In genomic region chr16:30921748-30922419, GRCh38 we compare ENCODE assay signal across 8 cellular contexts. TPM values are rescaled to one million over a fixed set of nuclear protein-coding genes. Genes with fewer than 3 reads are reported as not detected.
DNase-seq lines count a peak whose midpoint lies in the region; ATAC-seq and TF ChIP-seq lines count a peak whose summit lies in the region.

No MANE protein-coding gene starts in this region.

- peak overlapping the region; percentile 48 for H3K4me3 ChIP-seq in kidney epithelial cell (ENCODE audit: low read depth, low read length)

- DNase-seq in Caki2 (ENCODE audit: low read depth) (peak; percentile 92), NCI-H446 (lab: John Stamatoyannopoulos, UW) (peak; percentile 88 to 94), cerebellum (ENCODE audit: low spot score) (peak; percentile 71), kidney epithelial cell (ENCODE audit: low read depth) (peak; percentile 67)
- peak; percentile 84 to 87 for DNase-seq in activated CD4-positive, alpha-beta T cell treated with anti-CD3 and anti-CD28 coated beads for 24 hours (ENCODE audit: low read depth in 2 of 2)
- DNase-seq in stimulated activated CD4-positive, alpha-beta T cell treated with anti-CD3 and anti-CD28 coated beads, Interleukin-15, amount 100 ng/mL, for 1 hour (ENCODE audit: low read depth in 1 of 2, low spot score in 1 of 2) = peak; percentile 71 to 73

- no peaks in the 10 kb centered on the region for H3K27me3 ChIP-seq in kidney epithelial cell (ENCODE audit: control insufficient read depth, insufficient read depth, low read length)

- ATAC-seq in HG02970 (IDR thresholded peaks at IDR 0.05; ENCODE audit: low FRiP score, unreplicated experiment) (peak; percentile 2), HG03469 (IDR thresholded peaks at IDR 0.05; ENCODE audit: unreplicated experiment) (no peak)

- in situ Hi-C loops in Caki2 (cut with HindIII; ENCODE audit: low pct_unique_long_range_greater_than_20kb, low sequenced_read_pairs) = no loop called here

- TF ChIP-seq CTCF in kidney epithelial cell (IDR thresholded peaks at IDR 0.05; ENCODE audit: insufficient read depth, low read length, poor library complexity, severe bottlenecking) = peak; percentile 91

- H3K36me3 ChIP-seq in kidney epithelial cell (ENCODE audit: control insufficient read depth, insufficient read depth, low read length) = no peaks in the 10 kb centered on the region

RNA-seq across cellular contexts. Expression of gene FBXL19, which starts 1.5 kb away (rescaled TPM):
- 51.9 and 58.5 TPM in 2 replicates for total RNA-seq in Caki2 (2014; rRNA removed; shearing (Covaris generic); ENCODE audit: low replicate concordance)
- 32.3 TPM for total RNA-seq in cerebellum
- 36.4 and 37.9 TPM in 2 replicates for total RNA-seq in kidney epithelial cell

RNA-seq across cellular contexts. Expression of gene CTF1, which starts 25.5 kb away (rescaled TPM):
- total RNA-seq in Caki2 (2014; rRNA removed; shearing (Covaris generic); ENCODE audit: low replicate concordance) = 0.84 and 2.9 TPM in 2 replicates
- total RNA-seq in cerebellum = 0.36 TPM
- total RNA-seq in kidney epithelial cell = 1.4 and 2.1 TPM in 2 replicates

RNA-seq across cellular contexts. Expression of gene ORAI3, which starts 27.0 kb away (rescaled TPM):
- 82.7 and 96.5 TPM in 2 replicates for total RNA-seq in Caki2 (2014; rRNA removed; shearing (Covaris generic); ENCODE audit: low replicate concordance)
- total RNA-seq in cerebellum (5.4 TPM), kidney epithelial cell (35.3 and 37.9 TPM in 2 replicates)

RNA-seq across cellular contexts. Expression of gene BCL7C, which starts 28.0 kb away (rescaled TPM):
- 154 and 157 TPM in 2 replicates for total RNA-seq in Caki2 (2014; rRNA removed; shearing (Covaris generic); ENCODE audit: low replicate concordance)
- total RNA-seq in cerebellum (37.0 TPM), kidney epithelial cell (43.1 and 46.3 TPM in 2 replicates)

RNA-seq across cellular contexts. Expression of gene SETD1A, which starts 35.7 kb away (rescaled TPM):
- 0.81 and 1.2 TPM in 2 replicates for total RNA-seq in Caki2 (2014; rRNA removed; shearing (Covaris generic); ENCODE audit: low replicate concordance)
- 3.3 TPM for total RNA-seq in cerebellum
- total RNA-seq in kidney epithelial cell = 7.2 TPM in 2 replicates
